ENCODE assay signal across 14 cellular contexts in genomic region chr15:20349774-20350498, GRCh38.
DNase-seq lines count a peak whose midpoint lies in the region; ATAC-seq and TF ChIP-seq lines count a peak whose summit lies in the region.
"Had no signal": no experiment of that assay in that cellular context is flagged by ENCODE, and none has a peak within 500 bp of the region (broad histone marks: within the 10 kb centered on the region; RNA-seq: fewer than 3 reads in every experiment).

No MANE protein-coding gene starts in this region.

- H3K36me3 ChIP-seq in endodermal cell (ENCODE audit: control insufficient read depth, insufficient read depth, low read length) (no peaks in the 10 kb centered on the region), osteoblast (ENCODE audit: insufficient read depth, low read length) (no peaks in the 10 kb centered on the region)
- H3K36me3 ChIP-seq: BLaER1 had no signal

- no peaks in the 10 kb centered on the region for H3K9me3 Mint-ChIP-seq in endodermal cell
- H3K9me3 Mint-ChIP-seq: activated B cell treated with CpG ODN at 0.5 μM for 24 hours had no signal

- DNase-seq in D341Med (ENCODE audit: low spot score) (peak; percentile 43), GM13977 (ENCODE audit: low spot score) (peak; percentile 31), endodermal cell (no peak), osteoblast (ENCODE audit: insufficient read length, low spot score, missing footprints) (peak; percentile 87), T-helper 17 cell (no peak), NCI-H524 (lab: John Stamatoyannopoulos, UW) (no peak)
- DNase-seq: activated B cell treated with CpG ODN at 0.5 μM for 24 hours; activated T-cell treated with anti-CD3 and anti-CD28 coated beads, Interleukin-2, amount 50 U/mL, for 48 hours; anterior cingulate cortex; NCI-H1694; NCI-H524 treated with DMSO at 0.1 percent for 48 hours; nucleus accumbens had no signal

- WGBS in endodermal cell (ENCODE audit: insufficient coverage in 1 of 2, insufficient read length in 1 of 2), 2 experiments, result 73 to 79% methylated on average over 13 of the region's 13 CpGs

- H2AFZ ChIP-seq in osteoblast (ENCODE audit: low read length), result no peak overlapping the region

- H3K4me3 ChIP-seq in endodermal cell (ENCODE audit: low read length) (peak overlapping the region; percentile 15), osteoblast (ENCODE audit: insufficient read depth, low read length) (no peak overlapping the region)
- H3K4me3 ChIP-seq: BLaER1 had no signal

- peaks cover 99% of the 10 kb centered on the region for H3K9me3 ChIP-seq in endodermal cell (ENCODE audit: control insufficient read depth, low read length)
- H3K9me3 ChIP-seq in osteoblast (ENCODE audit: low read depth, low read length), result peaks cover 28% of the 10 kb centered on the region
- H3K9me3 ChIP-seq in T-helper 17 cell (ENCODE audit: control insufficient read depth, low read length, poor library complexity, severe bottlenecking), result no peaks in the 10 kb centered on the region

- H3K27ac ChIP-seq in endodermal cell (ENCODE audit: low read depth, low read length) (no peak overlapping the region), osteoblast (ENCODE audit: low read depth, low read length) (no peak overlapping the region)
- H3K27ac ChIP-seq: BLaER1 had no signal

- peaks cover 22% of the 10 kb centered on the region for H3K36me3 Mint-ChIP-seq in endodermal cell (ENCODE audit: low read depth)
- H3K36me3 Mint-ChIP-seq in T-helper 17 cell (ENCODE audit: low read depth), result no peaks in the 10 kb centered on the region

- H3K4me3 Mint-ChIP-seq in endodermal cell (no peak overlapping the region), T-helper 17 cell (no peak overlapping the region)
- H3K4me3 Mint-ChIP-seq: activated B cell treated with CpG ODN at 0.5 μM for 24 hours had no signal

- in situ Hi-C loops in GM13977 (cut with MboI; ENCODE audit: low pct_unique_long_range_greater_than_20kb, low sequenced_read_pairs, unreplicated experiment), result loop anchor here (10.0 kb wide), 1 partner anchor 55 kb away; no protein-coding TSS in a partner anchor

- H3K4me1 Mint-ChIP-seq in endodermal cell, result no peaks in the 10 kb centered on the region
- peaks cover 5% of the 10 kb centered on the region for H3K4me1 Mint-ChIP-seq in T-helper 17 cell
- H3K4me1 Mint-ChIP-seq: activated B cell treated with CpG ODN at 0.5 μM for 24 hours had no signal

- no peaks in the 10 kb centered on the region for H4K20me1 ChIP-seq in osteoblast (ENCODE audit: insufficient read depth, low read length)
- H4K20me1 ChIP-seq: BLaER1 had no signal

- H3K79me2 ChIP-seq in osteoblast (ENCODE audit: insufficient read depth, low read length), result no peaks in the 10 kb centered on the region

- no peak for TF ChIP-seq CTCF in GM13977 (IDR thresholded peaks at IDR 0.05; ENCODE audit: extremely low read depth, insufficient read depth, missing control alignments)
- no peak for TF ChIP-seq CTCF in endodermal cell (conservative IDR thresholded peaks at IDR 0.05)
- no peak for TF ChIP-seq CTCF in osteoblast (IDR thresholded peaks at IDR 0.05; ENCODE audit: extremely low read depth, low read depth, low read length)

- H3K27ac Mint-ChIP-seq in endodermal cell, result no peak overlapping the region
- H3K27ac Mint-ChIP-seq in T-helper 17 cell, result no peak overlapping the region
- H3K27ac Mint-ChIP-seq: activated B cell treated with CpG ODN at 0.5 μM for 24 hours had no signal

- ATAC-seq in T-helper 17 cell (no peak), GM18907 (IDR thresholded peaks at IDR 0.05; ENCODE audit: unreplicated experiment) (no peak)

- no peak overlapping the region for H3K9ac ChIP-seq in endodermal cell (ENCODE audit: extremely low read depth, low read length, poor library complexity, severe bottlenecking)
- H3K9ac ChIP-seq: BLaER1 had no signal

- H3K27me3 Mint-ChIP-seq in endodermal cell (ENCODE audit: insufficient read depth), result no peaks in the 10 kb centered on the region
- H3K27me3 Mint-ChIP-seq in T-helper 17 cell, result peaks cover 25% of the 10 kb centered on the region

- no peaks in the 10 kb centered on the region for H3K27me3 ChIP-seq in endodermal cell (ENCODE audit: control insufficient read depth, insufficient read depth, low read length, poor library complexity, severe bottlenecking)
- H3K27me3 ChIP-seq in osteoblast (ENCODE audit: insufficient read depth, low read length), result no peaks in the 10 kb centered on the region
- H3K27me3 ChIP-seq: BLaER1 had no signal

- H3K4me1 ChIP-seq in endodermal cell (ENCODE audit: control insufficient read depth, insufficient read depth, low read length) (no peaks in the 10 kb centered on the region), osteoblast (ENCODE audit: insufficient read depth, low read length) (no peaks in the 10 kb centered on the region)

- no peak overlapping the region for H3K4me2 ChIP-seq in osteoblast (ENCODE audit: insufficient read depth, low read length)
- H3K4me2 ChIP-seq: BLaER1 had no signal

Comparison
In these comparisons a context has a peak if more than half of its experiments do, and no peak if none do; other contexts are left out.
1. DNase-seq: peak in D341Med (single experiment), GM13977 (single experiment) and osteoblast (single experiment); none in endodermal cell (single experiment), T-helper 17 cell (0 of 3) and NCI-H524 (0 of 2).